Comparison of ENCODE assay signal across 16 cellular contexts in genomic region chr10:46270086-46270811, GRCh38. TPM values are rescaled to one million over a fixed set of nuclear protein-coding genes. Genes with fewer than 3 reads are reported as not detected.
DNase-seq lines count a peak whose midpoint lies in the region; ATAC-seq and TF ChIP-seq lines count a peak whose summit lies in the region.
"Had no signal": no experiment of that assay in that cellular context is flagged by ENCODE, and none has a peak within 500 bp of the region (broad histone marks: within the 10 kb centered on the region; RNA-seq: fewer than 3 reads in every experiment).

No MANE protein-coding gene starts in this region.

- H3K36me3 ChIP-seq in OCI-LY1 (ENCODE audit: insufficient read depth, low read length) (no peaks in the 10 kb centered on the region), WERI-Rb-1 (no peaks in the 10 kb centered on the region)
- H3K36me3 ChIP-seq in effector memory CD4-positive, alpha-beta T cell (ENCODE audit: control insufficient read depth, insufficient read depth, low read length), result no peaks in the 10 kb centered on the region
- H3K36me3 ChIP-seq: left ventricle myocardium inferior had no signal

- H3K27ac Mint-ChIP-seq in type B pancreatic cell, result no peak overlapping the region

- no peak overlapping the region for H2AFZ ChIP-seq in OCI-LY1 (ENCODE audit: low read length)

- peaks cover 67% of the 10 kb centered on the region for H3K4me1 ChIP-seq in OCI-LY1 (ENCODE audit: insufficient read depth, low read length, severe bottlenecking)
- H3K4me1 ChIP-seq in effector memory CD4-positive, alpha-beta T cell (ENCODE audit: control insufficient read depth, insufficient read depth, low read length, poor library complexity, severe bottlenecking), result peaks cover 42% of the 10 kb centered on the region
- H3K4me1 ChIP-seq: left ventricle myocardium inferior had no signal

- H4K20me1 ChIP-seq in OCI-LY1 (ENCODE audit: insufficient read depth, low read length), result no peaks in the 10 kb centered on the region

- H3K27me3 Mint-ChIP-seq in type B pancreatic cell, result peaks cover 4% of the 10 kb centered on the region

- H3F3A ChIP-seq in OCI-LY1 (ENCODE audit: insufficient read depth, low read length), result no peaks in the 10 kb centered on the region

- H3K27me3 ChIP-seq in OCI-LY1 (ENCODE audit: insufficient read depth, low read length) (no peaks in the 10 kb centered on the region), WERI-Rb-1 (ENCODE audit: insufficient read depth, low read depth, severe bottlenecking) (no peaks in the 10 kb centered on the region)
- no peaks in the 10 kb centered on the region for H3K27me3 ChIP-seq in effector memory CD4-positive, alpha-beta T cell (replicated peaks; ENCODE audit: control insufficient read depth, insufficient read depth, low read length, poor library complexity, severe bottlenecking)

- peak overlapping the region; percentile 90 for H3K27ac ChIP-seq in OCI-LY1 (ENCODE audit: low read depth, low read length, poor library complexity, severe bottlenecking)
- H3K27ac ChIP-seq in effector memory CD4-positive, alpha-beta T cell (ENCODE audit: insufficient read depth, low read length, poor library complexity, severe bottlenecking), result peak overlapping the region; percentile 59
- H3K27ac ChIP-seq in WERI-Rb-1, result no peak overlapping the region
- H3K27ac ChIP-seq: left ventricle myocardium inferior had no signal

- H3K9me2 ChIP-seq in OCI-LY1 (ENCODE audit: low read depth, low read length), result no peaks in the 10 kb centered on the region

- H3K4me1 Mint-ChIP-seq in type B pancreatic cell (ENCODE audit: unreplicated experiment), result no peaks in the 10 kb centered on the region

- DNase-seq in activated naive CD4-positive, alpha-beta T cell treated with Interleukin-2 at 50 U/mL for 16 hours, result peak; percentile 7
- DNase-seq in activated naive CD4-positive, alpha-beta T cell (lab: John Stamatoyannopoulos, UW), result no peak
- no peak for DNase-seq in effector memory CD4-positive, alpha-beta T cell
- DNase-seq in type B pancreatic cell (ENCODE audit: extremely low spot score, unreplicated experiment) (peak; percentile 40), WERI-Rb-1 (no peak), amniotic stem cell (lab: John Stamatoyannopoulos, UW) (no peak)
- DNase-seq: left ventricle myocardium inferior; NCI-H2081; NCI-H748 treated with DMSO at 0.1 percent for 48 hours; stimulated activated CD4-positive, alpha-beta T cell treated with anti-CD3 and anti-CD28 coated beads, Interleukin-12 subunit alpha, Interleukin-12 subunit beta, amount 100 ng/mL, for 4 hours; substantia nigra had no signal

- TF ChIP-seq CTCF in OCI-LY1 (IDR thresholded peaks at IDR 0.05; ENCODE audit: low read length) (no peak), type B pancreatic cell (conservative IDR thresholded peaks at IDR 0.05) (no peak), WERI-Rb-1 (IDR thresholded peaks at IDR 0.05; ENCODE audit: low read depth, low read length) (no peak)

- H3K36me3 Mint-ChIP-seq in type B pancreatic cell, result no peaks in the 10 kb centered on the region

- H3K9me3 Mint-ChIP-seq in type B pancreatic cell, result no peaks in the 10 kb centered on the region

- no peaks in the 10 kb centered on the region for H3K79me2 ChIP-seq in OCI-LY1 (ENCODE audit: insufficient read depth, low read length)

- peak overlapping the region; percentile 87 for H3K9ac ChIP-seq in OCI-LY1 (ENCODE audit: low read length)

- no peak for ATAC-seq in GM18858 (IDR thresholded peaks at IDR 0.05; ENCODE audit: unreplicated experiment)

- H3K9me3 ChIP-seq in OCI-LY1 (ENCODE audit: low read length) (no peaks in the 10 kb centered on the region), WERI-Rb-1 (ENCODE audit: severe bottlenecking) (no peaks in the 10 kb centered on the region)
- no peaks in the 10 kb centered on the region for H3K9me3 ChIP-seq in effector memory CD4-positive, alpha-beta T cell (ENCODE audit: control insufficient read depth, low read length)
- H3K9me3 ChIP-seq: left ventricle myocardium inferior had no signal

- no peak overlapping the region for H3K4me3 Mint-ChIP-seq in type B pancreatic cell

- H3K4me3 ChIP-seq in OCI-LY1 (ENCODE audit: low read depth, low read length, poor library complexity, severe bottlenecking) (peak overlapping the region; percentile 79), WERI-Rb-1 (ENCODE audit: low read depth, low read length) (no peak overlapping the region)
- H3K4me3 ChIP-seq in effector memory CD4-positive, alpha-beta T cell (ENCODE audit: insufficient read depth, low read depth, low read length, poor library complexity, severe bottlenecking), result peak overlapping the region; percentile 63
- H3K4me3 ChIP-seq: left ventricle myocardium inferior had no signal

- H3K4me2 ChIP-seq in OCI-LY1 (ENCODE audit: low read length), result peak overlapping the region; percentile 96

RNA-seq across cellular contexts. Expression of gene ANTXRL, which starts 16.5 kb away (rescaled TPM):
- not detected in 2 replicates for total RNA-seq in type B pancreatic cell (ENCODE audit: low replicate concordance)
- total RNA-seq: cardiac septum; left ventricle myocardium inferior; myocyte; T-helper 2 cell treated with Interferon-gamma antibody and Interleukin-4, amounts not matched to agents 100 ng/mL and 5 ng/mL, for 36 hours had no signal

Comparison
In these comparisons a context has a peak if more than half of its experiments do, and no peak if none do; other contexts are left out.
1. DNase-seq: peak in activated naive CD4-positive, alpha-beta T cell treated with Interleukin-2 at 50 U/mL for 16 hours (single experiment) and type B pancreatic cell (single experiment); none in activated naive CD4-positive, alpha-beta T cell (0 of 4), effector memory CD4-positive, alpha-beta T cell (0 of 3), WERI-Rb-1 (single experiment) and amniotic stem cell (single experiment).